ENCODE assay signal across 26 cellular contexts in the genomic region with DNA sequence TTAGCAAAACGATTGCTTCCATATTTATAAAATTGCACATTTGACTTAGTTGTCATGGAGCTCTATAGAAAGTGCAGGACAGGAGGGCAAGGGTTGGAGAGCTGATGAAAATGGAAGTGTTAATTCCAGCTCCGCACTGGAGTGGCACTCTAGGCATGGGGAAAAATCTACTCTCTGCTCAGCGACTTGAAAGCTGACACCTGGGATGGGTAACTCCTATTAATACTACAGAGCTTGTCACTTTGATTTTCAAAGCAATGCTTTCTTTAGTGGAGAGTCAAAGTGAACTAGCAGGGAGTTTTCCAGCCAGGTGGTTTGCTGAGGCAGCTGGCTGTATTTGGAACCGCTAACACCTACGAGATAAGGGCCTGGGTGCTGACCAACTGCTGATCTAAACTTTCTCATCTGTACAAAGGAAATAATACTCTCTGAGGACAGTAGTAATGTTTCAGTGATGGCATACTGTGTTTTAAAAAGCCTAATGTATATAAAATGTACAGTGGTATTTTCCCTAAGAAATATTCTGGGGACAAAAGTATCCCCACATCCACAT.
DNase-seq lines count a peak whose midpoint lies in the region; ATAC-seq, FAIRE-seq and TF ChIP-seq lines count a peak whose summit lies in the region.
"Had no signal": no experiment of that assay in that cellular context is flagged by ENCODE, and none has a peak within 500 bp of the region (broad histone marks: within the 10 kb centered on the region; RNA-seq: fewer than 3 reads in every experiment).

No MANE protein-coding gene starts in this region.

- no peak overlapping the region for H3K4me3 Mint-ChIP-seq in GM23338
- H3K4me3 Mint-ChIP-seq: CD4-positive, alpha-beta T cell; H9 had no signal

- H4K20me1 ChIP-seq in GM23338 (replicated peaks; ENCODE audit: insufficient read depth) (no peaks in the 10 kb centered on the region), H1 (replicated peaks in 1 of 2; ENCODE audit: control insufficient read depth in 1 of 2, insufficient read depth in 2 of 2, low read length in 2 of 2) (no peaks in the 10 kb centered on the region)
- H4K20me1 ChIP-seq: BLaER1 treated with 17β-estradiol and CSF1 and Interleukin-3, amounts not matched to agents 10 nM and 100 nM had no signal

- H2BK15ac ChIP-seq in H1 (ENCODE audit: low read length) (no peak overlapping the region), mesendoderm (replicated peaks; ENCODE audit: low read depth) (no peak overlapping the region)

- no peak for TF ChIP-seq EP300 in H1 (IDR thresholded peaks at IDR 0.05; ENCODE audit: borderline replicate concordance in 1 of 2, low read depth in 2 of 2, low read length in 2 of 2)

- H3K27me3 ChIP-seq in GM23338 (ENCODE audit: insufficient read depth) (no peaks in the 10 kb centered on the region), H1 (replicated peaks in 1 of 4; ENCODE audit: control insufficient read depth in 3 of 4, extremely low read depth in 1 of 4, insufficient read depth in 3 of 4, low read length in 3 of 4) (no peaks in the 10 kb centered on the region), mesendoderm (ENCODE audit: insufficient read depth, low read length, poor library complexity) (no peaks in the 10 kb centered on the region), SJCRH30 (no peaks in the 10 kb centered on the region)
- H3K27me3 ChIP-seq: BLaER1 treated with 17β-estradiol and CSF1 and Interleukin-3, amounts not matched to agents 10 nM and 100 nM; Peyer's patch had no signal

- POLR2A ChIA-PET in HEK293 (lab: Yijun Ruan, JAX) (no interaction called here), H1 (lab: Charles Lee; ENCODE audit: partially characterized antibody) (no interaction called here)

- H3K36me3 ChIP-seq in GM23338 (ENCODE audit: insufficient read depth) (no peaks in the 10 kb centered on the region), HEK293 (ENCODE audit: control insufficient read depth in 2 of 2, insufficient read depth in 1 of 2, low read length in 2 of 2) (no peaks in the 10 kb centered on the region), H1 (ENCODE audit: control insufficient read depth in 2 of 4, insufficient read depth in 4 of 4, low read length in 3 of 4) (no peaks in the 10 kb centered on the region), mesendoderm (ENCODE audit: control insufficient read depth, insufficient read depth, low read length) (no peaks in the 10 kb centered on the region), SJCRH30 (no peaks in the 10 kb centered on the region)
- H3K36me3 ChIP-seq: BLaER1 treated with 17β-estradiol and CSF1 and Interleukin-3, amounts not matched to agents 10 nM and 100 nM; Peyer's patch had no signal

- H3K9ac ChIP-seq in H1 (replicated peaks in 1 of 4; ENCODE audit: extremely low read depth in 1 of 4, low read depth in 3 of 4, low read length in 3 of 4), result no peak overlapping the region
- no peak overlapping the region for H3K9ac ChIP-seq in mesendoderm (ENCODE audit: low read length)
- H3K9ac ChIP-seq: BLaER1 treated with 17β-estradiol and CSF1 and Interleukin-3, amounts not matched to agents 10 nM and 100 nM; KMS-11; SK-N-SH had no signal

- no peak overlapping the region for H3K56ac ChIP-seq in H1 (replicated peaks; ENCODE audit: insufficient read length, low read depth, low read length)
- H3K56ac ChIP-seq in mesendoderm (ENCODE audit: low read length), result no peak overlapping the region

- no peak for TF ChIP-seq POLR2A in H1 (IDR thresholded peaks at IDR 0.05; ENCODE audit: control extremely low read depth in 1 of 2, low read depth in 2 of 2, low read length in 2 of 2)

- no peaks in the 10 kb centered on the region for H3K9me3 ChIP-seq in HEK293 (ENCODE audit: control insufficient read depth, insufficient read depth, low read depth, low read length)
- H3K9me3 ChIP-seq in H1 (ENCODE audit: insufficient read depth in 2 of 2, low read depth in 1 of 2, low read length in 1 of 2), result no peaks in the 10 kb centered on the region
- no peaks in the 10 kb centered on the region for H3K9me3 ChIP-seq in SJCRH30 (replicated peaks)
- H3K9me3 ChIP-seq: A549; BLaER1 treated with 17β-estradiol and CSF1 and Interleukin-3, amounts not matched to agents 10 nM and 100 nM; Peyer's patch; SK-N-SH had no signal

- 60% methylated on average over 5 of the region's 5 CpGs; no CpG with 5 or more reads in 1 of the 2 experiments for WGBS in H1 (ENCODE audit: extremely low coverage in 1 of 2, insufficient coverage in 1 of 2, insufficient read length in 1 of 2, insufficient replicate concordance in 2 of 2, low coverage in 1 of 2, low lambda C conversion rate in 2 of 2, missing lambda C conversion rate in 1 of 2), 2 experiments
- WGBS in mesendoderm (ENCODE audit: extremely low coverage, insufficient coverage, low lambda C conversion rate), result no CpG with 5 or more reads among the region's 5 CpGs

- no peaks in the 10 kb centered on the region for H3K9me3 Mint-ChIP-seq in GM23338
- H3K9me3 Mint-ChIP-seq: CD4-positive, alpha-beta T cell had no signal

- TF ChIP-seq CTCF in GM23338 (conservative IDR thresholded peaks at IDR 0.05; ENCODE audit: low read depth in 2 of 2) (no peak), HEK293 (tag by site-specific recombination; IDR thresholded peaks at IDR 0.05) (no peak), H1 (IDR thresholded peaks at IDR 0.05; ENCODE audit: control extremely low read depth in 1 of 3, insufficient read depth in 1 of 3, low read depth in 1 of 3, low read length in 3 of 3) (no peak), foreskin fibroblast (IDR thresholded peaks at IDR 0.05; ENCODE audit: low read depth, low read length) (no peak)

- H4K5ac ChIP-seq in H1 (ENCODE audit: insufficient read length, low read depth, low read length) (no peak overlapping the region), mesendoderm (ENCODE audit: low read length) (no peak overlapping the region)

- peak; percentile 12 to 21; a peak in 2 of 4 replicates for TF ChIP-seq RAD21 in H1 (IDR thresholded peaks at IDR 0.05 in 1 of 2, conservative IDR thresholded peaks at IDR 0.05 in 1 of 2; ENCODE audit: low read depth in 2 of 2, low read length in 2 of 2)

- peaks cover 5% of the 10 kb centered on the region; the same call in 1 of the 2 replicates for H3K9me2 ChIP-seq in GM23338 (ENCODE audit: insufficient read depth)

- H2BK12ac ChIP-seq in H1 (ENCODE audit: low read depth, low read length), result no peak overlapping the region

- H3K4ac ChIP-seq in H1 (replicated peaks; ENCODE audit: insufficient read length, low read depth, low read length) (no peak overlapping the region), mesendoderm (ENCODE audit: low read depth, low read length) (no peak overlapping the region)

- H3K36me3 Mint-ChIP-seq in GM23338 (ENCODE audit: low read depth), result no peaks in the 10 kb centered on the region

- no peak overlapping the region for H2AFZ ChIP-seq in GM23338
- no peak overlapping the region for H2AFZ ChIP-seq in H1 (ENCODE audit: low read length)

- no peak overlapping the region for H3K14ac ChIP-seq in H1 (ENCODE audit: insufficient read length)

- no peak overlapping the region for H4K91ac ChIP-seq in H1 (replicated peaks; ENCODE audit: insufficient read length, low read length)

- H3K4me2 ChIP-seq in GM23338 (no peak overlapping the region), H1 (ENCODE audit: insufficient read depth in 1 of 2, low read depth in 2 of 2, low read length in 2 of 2) (no peak overlapping the region), mesendoderm (ENCODE audit: low read length) (no peak overlapping the region)
- H3K4me2 ChIP-seq: A549; BLaER1 treated with 17β-estradiol and CSF1 and Interleukin-3, amounts not matched to agents 10 nM and 100 nM; KMS-11; SK-N-SH had no signal

- H2BK20ac ChIP-seq in H1 (ENCODE audit: low read length), result no peak overlapping the region

- H3K79me1 ChIP-seq in H1 (ENCODE audit: low read depth, low read length) (no peaks in the 10 kb centered on the region), mesendoderm (ENCODE audit: low read length) (no peaks in the 10 kb centered on the region)

- H3K18ac ChIP-seq in H1 (ENCODE audit: extremely low read depth, low read length) (no peak overlapping the region), mesendoderm (ENCODE audit: low read length) (no peak overlapping the region)

- H3K27ac Mint-ChIP-seq in GM23338, result no peak overlapping the region
- H3K27ac Mint-ChIP-seq: CD4-positive, alpha-beta T cell; H9 had no signal

- H3K23ac ChIP-seq in H1 (ENCODE audit: insufficient read length) (no peak overlapping the region), mesendoderm (ENCODE audit: low read length) (no peak overlapping the region)

- ATAC-seq in GM23338, result peak; percentile 69
- ATAC-seq: A549 had no signal

- FAIRE-seq in H1 (lab: Jason Lieb, UNC), result peak; percentile 57
- FAIRE-seq: A549, GM19239 had no signal

- H2AK5ac ChIP-seq in H1 (ENCODE audit: low read depth, low read length) (no peak overlapping the region), mesendoderm (ENCODE audit: low read length) (no peak overlapping the region)

- H3K4me1 ChIP-seq in GM23338 (ENCODE audit: insufficient read depth), result no peaks in the 10 kb centered on the region
- H3K4me1 ChIP-seq in HEK293 (ENCODE audit: control insufficient read depth, insufficient read depth, low read length), result no peaks in the 10 kb centered on the region
- no peaks in the 10 kb centered on the region for H3K4me1 ChIP-seq in H1 (replicated peaks in 1 of 4; ENCODE audit: control insufficient read depth in 3 of 4, insufficient read depth in 4 of 4, low read length in 3 of 4)
- H3K4me1 ChIP-seq in mesendoderm (ENCODE audit: control insufficient read depth, low read depth, low read length), result no peaks in the 10 kb centered on the region
- no peaks in the 10 kb centered on the region for H3K4me1 ChIP-seq in SJCRH30
- H3K4me1 ChIP-seq: A549; BLaER1 treated with 17β-estradiol and CSF1 and Interleukin-3, amounts not matched to agents 10 nM and 100 nM; Peyer's patch had no signal

- no peaks in the 10 kb centered on the region for H3K27me3 Mint-ChIP-seq in GM23338 (ENCODE audit: insufficient read depth, low read depth, poor library complexity)
- H3K27me3 Mint-ChIP-seq: CD4-positive, alpha-beta T cell had no signal

- no peaks in the 10 kb centered on the region for H3F3A ChIP-seq in GM23338 (replicated peaks; ENCODE audit: low read depth)

- no peak overlapping the region for H2BK120ac ChIP-seq in H1 (replicated peaks; ENCODE audit: low read depth, low read length)
- no peak overlapping the region for H2BK120ac ChIP-seq in mesendoderm (ENCODE audit: low read depth, low read length)

- H3K4me1 Mint-ChIP-seq in GM23338, result peaks cover 2% of the 10 kb centered on the region; the same call in 2 of the 3 replicates

- H4K8ac ChIP-seq in H1 (ENCODE audit: extremely low read depth, insufficient read depth, low read length) (no peak overlapping the region), mesendoderm (ENCODE audit: low read depth, low read length) (no peak overlapping the region)

- H3K4me3 ChIP-seq in GM23338, result no peak overlapping the region
- H3K4me3 ChIP-seq in HEK293 (ENCODE audit: low read depth, low read length), result no peak overlapping the region
- no peak overlapping the region for H3K4me3 ChIP-seq in H1 (ENCODE audit: extremely low read depth in 1 of 4, insufficient read depth in 2 of 4, low read depth in 3 of 4, low read length in 4 of 4)
- H3K4me3 ChIP-seq in mesendoderm (ENCODE audit: low read length), result no peak overlapping the region
- no peak overlapping the region for H3K4me3 ChIP-seq in foreskin fibroblast (ENCODE audit: low read depth in 1 of 2, low read length in 2 of 2)
- H3K4me3 ChIP-seq in SJCRH30, result no peak overlapping the region
- H3K4me3 ChIP-seq: A549; BLaER1 treated with 17β-estradiol and CSF1 and Interleukin-3, amounts not matched to agents 10 nM and 100 nM; Peyer's patch had no signal

- H3K23me2 ChIP-seq in H1 (ENCODE audit: low read depth, low read length), result no peaks in the 10 kb centered on the region

- H3K27ac ChIP-seq in GM23338 (ENCODE audit: low read depth), result no peak overlapping the region
- H3K27ac ChIP-seq in HEK293 (ENCODE audit: extremely low read depth, low read depth, low read length), result no peak overlapping the region
- no peak overlapping the region for H3K27ac ChIP-seq in H1 (ENCODE audit: low read depth, low read length)
- H3K27ac ChIP-seq in mesendoderm (ENCODE audit: low read depth, low read length), result no peak overlapping the region
- H3K27ac ChIP-seq in SJCRH30, result no peak overlapping the region
- H3K27ac ChIP-seq: A549; BLaER1 treated with 17β-estradiol and CSF1 and Interleukin-3, amounts not matched to agents 10 nM and 100 nM; KMS-11; Peyer's patch had no signal

- CTCF ChIA-PET in HEK293 (lab: Yijun Ruan, JAX), result no interaction called here
- CTCF ChIA-PET in H1 (lab: Charles Lee; ENCODE audit: partially characterized antibody), result interaction anchor here (0.6 to 1.3 kb wide), 4 partner anchors 9 to 1880 kb away, joined by 3 to 5 read pairs (median 4); no protein-coding TSS in a partner anchor

- H2BK5ac ChIP-seq in H1 (ENCODE audit: low read depth, low read length), result no peak overlapping the region
- no peak overlapping the region for H2BK5ac ChIP-seq in mesendoderm (ENCODE audit: low read length)

- H3K79me2 ChIP-seq in GM23338 (replicated peaks; ENCODE audit: insufficient read depth) (no peaks in the 10 kb centered on the region), H1 (ENCODE audit: control insufficient read depth in 1 of 2, insufficient read depth in 2 of 2, low read length in 2 of 2) (no peaks in the 10 kb centered on the region), mesendoderm (ENCODE audit: control insufficient read depth, insufficient read depth, low read length) (no peaks in the 10 kb centered on the region)

- DNase-seq in GM23338 (ENCODE audit: low spot score), result peak; percentile 36
- no peak for DNase-seq in H1 (ENCODE audit: low read depth in 1 of 2, low spot score in 2 of 2)
- peak; percentile 21 for DNase-seq in mesendoderm
- no peak for DNase-seq in foreskin fibroblast
- DNase-seq in COLO829 (ENCODE audit: low spot score), result no peak
- no peak for DNase-seq in SJCRH30
- DNase-seq: AML-193; CD4-positive, alpha-beta T cell; COR-L47; DND-41; H9; IMR-90; MM.1S; NCI-H2029; NCI-H2227 treated with DMSO at 0.1 percent for 48 hours; NCI-H526 treated with DMSO at 0.1 percent for 48 hours; OCI-M1; Peyer's patch; SIG-M5; SK-N-SH; SW 1271 had no signal

Comparison
In these comparisons a context has a peak if more than half of its experiments do, and no peak if none do; other contexts are left out.
1. DNase-seq: peak in GM23338 (single experiment) and mesendoderm (single experiment); none in H1 (0 of 2), foreskin fibroblast (0 of 2), COLO829 (single experiment) and SJCRH30 (0 of 2).